Comparison of ENCODE assay signal across 8 cellular contexts in genomic region chr10:17228081-17229015, GRCh38. TPM values are rescaled to one million over a fixed set of nuclear protein-coding genes. Genes with fewer than 3 reads are reported as not detected.
A peak's percentile ranks its signal among the peaks of the same experiment; 100 is the strongest.
DNase-seq lines count a peak whose midpoint lies in the region; ATAC-seq, FAIRE-seq and TF ChIP-seq lines count a peak whose summit lies in the region.

Gene VIM, plus strand, starts transcription at chr10:17228241. Its CDS starts 1,182 bp downstream, at chr10:17229423.

- H3K27me3 ChIP-seq in H1 (replicated peaks in 1 of 4; ENCODE audit: control insufficient read depth in 3 of 4, extremely low read depth in 1 of 4, insufficient read depth in 3 of 4, low read length in 3 of 4) = peaks cover 0 to 15% (median 13%) of the 10 kb centered on the region in 4 experiments; a peak in 5 of 7 replicates

- H2BK120ac ChIP-seq in H1 (replicated peaks; ENCODE audit: low read depth, low read length) = no peak within 1 kb of the TSS

- no peak within 1 kb of the TSS for H2BK20ac ChIP-seq in H1 (ENCODE audit: low read length)

- H4K5ac ChIP-seq in H1 (ENCODE audit: insufficient read length, low read depth, low read length) = no peak within 1 kb of the TSS

- no peak within 1 kb of the TSS for H3K27ac ChIP-seq in H1 (ENCODE audit: low read depth, low read length)

- no peaks in the 10 kb centered on the region for H3K9me3 ChIP-seq in H1 (ENCODE audit: insufficient read depth in 2 of 2, low read depth in 1 of 2, low read length in 1 of 2)

- no peaks in the 10 kb centered on the region for H3K79me1 ChIP-seq in H1 (ENCODE audit: low read depth, low read length)

- H3K14ac ChIP-seq in H1 (ENCODE audit: insufficient read length) = no peak within 1 kb of the TSS

- H3K4me1 ChIP-seq in H1 (replicated peaks in 1 of 4; ENCODE audit: control insufficient read depth in 3 of 4, insufficient read depth in 4 of 4, low read length in 3 of 4) = peaks cover 10 to 17% (median 12%) of the 10 kb centered on the region in 4 experiments; a peak in 6 of 7 replicates

- no peak within 1 kb of the TSS for H3K23ac ChIP-seq in H1 (ENCODE audit: insufficient read length)

- H2AFZ ChIP-seq in H1 (ENCODE audit: low read length) = no peak within 1 kb of the TSS

- no peak for FAIRE-seq in H1 (lab: Jason Lieb, UNC)

- no peak for TF ChIP-seq RAD21 in H1 (IDR thresholded peaks at IDR 0.05 in 1 of 2, conservative IDR thresholded peaks at IDR 0.05 in 1 of 2; ENCODE audit: low read depth in 2 of 2, low read length in 2 of 2)

- no peak within 1 kb of the TSS for H2BK15ac ChIP-seq in H1 (ENCODE audit: low read length)

- H2BK12ac ChIP-seq in H1 (ENCODE audit: low read depth, low read length) = no peak within 1 kb of the TSS

- no peak within 1 kb of the TSS; the same call in 1 of the 2 replicates for H3K18ac ChIP-seq in H1 (ENCODE audit: extremely low read depth, low read length)

- H2AK5ac ChIP-seq in H1 (ENCODE audit: low read depth, low read length) = no peak within 1 kb of the TSS

- 2% methylated on average over 51 of the region's 78 CpGs; no CpG with 5 or more reads in 1 of the 2 experiments for WGBS in H1 (ENCODE audit: extremely low coverage in 1 of 2, insufficient coverage in 1 of 2, insufficient read length in 1 of 2, insufficient replicate concordance in 2 of 2, low coverage in 1 of 2, low lambda C conversion rate in 2 of 2, missing lambda C conversion rate in 1 of 2), 2 experiments

- H3K36me3 ChIP-seq in H1 (ENCODE audit: control insufficient read depth in 2 of 4, insufficient read depth in 4 of 4, low read length in 3 of 4) = peaks cover 0 to 22% (median 4%) of the 10 kb centered on the region in 4 experiments; a peak in 5 of 8 replicates

- ATAC-seq in HG02610 (IDR thresholded peaks at IDR 0.05; ENCODE audit: unreplicated experiment) = peak; percentile 30

- H3K79me2 ChIP-seq in H1 (ENCODE audit: control insufficient read depth in 1 of 2, insufficient read depth in 2 of 2, low read length in 2 of 2) = peaks cover 0 to 6% of the 10 kb centered on the region in 2 experiments; a peak in 1 of 4 replicates

- TF ChIP-seq CTCF in GM12865 (IDR thresholded peaks at IDR 0.05; ENCODE audit: insufficient read depth, low read depth, low read length, missing control alignments) (no peak), H1 (IDR thresholded peaks at IDR 0.05; ENCODE audit: control extremely low read depth in 1 of 3, insufficient read depth in 1 of 3, low read depth in 1 of 3, low read length in 3 of 3) (no peak)

- H4K91ac ChIP-seq in H1 (replicated peaks; ENCODE audit: insufficient read length, low read length) = peak within 1 kb of the TSS; percentile 59

- peak in 1 of 2 experiments; percentile 18; a peak in 1 of 3 replicates for TF ChIP-seq EP300 in H1 (IDR thresholded peaks at IDR 0.05; ENCODE audit: borderline replicate concordance in 1 of 2, low read depth in 2 of 2, low read length in 2 of 2)

- H3K4me3 ChIP-seq in GM12865 (ENCODE audit: low read depth, low read length) (peak within 1 kb of the TSS; percentile 67), H1 (ENCODE audit: extremely low read depth in 1 of 4, insufficient read depth in 2 of 4, low read depth in 3 of 4, low read length in 4 of 4) (peak within 1 kb of the TSS; percentile 69 to 81 (median 78))

- CTCF ChIA-PET in H1 (lab: Charles Lee; ENCODE audit: partially characterized antibody) = interaction anchor here (0.6 to 2.4 kb wide), 18 partner anchors 9 to 386 kb away, joined by 3 to 17 read pairs (median 3); partner anchors contain the start of gene TRDMT1

- peak within 1 kb of the TSS; percentile 69; the same call in 1 of the 2 replicates for H4K8ac ChIP-seq in H1 (ENCODE audit: extremely low read depth, insufficient read depth, low read length)

- H3K23me2 ChIP-seq in H1 (ENCODE audit: low read depth, low read length) = peaks cover 20% of the 10 kb centered on the region; the same call in 1 of the 2 replicates

- POLR2A ChIA-PET in H1 (lab: Charles Lee; ENCODE audit: partially characterized antibody) = interaction anchor here (1.2 to 4.6 kb wide), 3 partner anchors 10 to 27 kb away, joined by 4 to 46 read pairs (median 7); partner anchors contain the start of gene TRDMT1

- H3K4ac ChIP-seq in H1 (replicated peaks; ENCODE audit: insufficient read length, low read depth, low read length) = no peak within 1 kb of the TSS

- peak within 1 kb of the TSS; percentile 3 for H3K56ac ChIP-seq in H1 (replicated peaks; ENCODE audit: insufficient read length, low read depth, low read length)

- DNase-seq in GM12865 (ENCODE audit: low read depth) = peak; percentile 86
- DNase-seq in NCI-H460 (ENCODE audit: extremely low read depth, low read depth) = peak; percentile 95
- DNase-seq in activated CD8-positive, alpha-beta memory T cell treated with anti-CD3 and anti-CD28 coated beads for 48 hours (ENCODE audit: low read depth in 2 of 3, low spot score in 2 of 3) = peak; percentile 69 to 80 (median 77)
- DNase-seq in H1 (ENCODE audit: low read depth in 1 of 2, low spot score in 2 of 2) = peak; percentile 79 to 82
- peak; percentile 97 for DNase-seq in mesenteric fat pad (ENCODE audit: low spot score)
- DNase-seq in stimulated activated CD8-positive, alpha-beta memory T cell treated with anti-CD3 and anti-CD28 coated beads, Interleukin-15, amount 100 ng/mL, for 24 hours (ENCODE audit: low read depth) = peak; percentile 55
- no peak for DNase-seq in NCI-H1092 (lab: John Stamatoyannopoulos, UW)

- no peak within 1 kb of the TSS for H2BK5ac ChIP-seq in H1 (ENCODE audit: low read depth, low read length)

- TF ChIP-seq POLR2A in H1 (IDR thresholded peaks at IDR 0.05; ENCODE audit: control extremely low read depth in 1 of 2, low read depth in 2 of 2, low read length in 2 of 2) = no peak

- peak within 1 kb of the TSS; percentile 83 to 90 for H3K4me2 ChIP-seq in H1 (ENCODE audit: insufficient read depth in 1 of 2, low read depth in 2 of 2, low read length in 2 of 2)

- H3K9ac ChIP-seq in H1 (replicated peaks in 1 of 4; ENCODE audit: extremely low read depth in 1 of 4, low read depth in 3 of 4, low read length in 3 of 4) = 0 out of 7 replicates have a peak within 1 kb of the TSS, but pooled peaks of 2 of the 4 experiments have one; percentile 20 to 24

- H4K20me1 ChIP-seq in H1 (replicated peaks in 1 of 2; ENCODE audit: control insufficient read depth in 1 of 2, insufficient read depth in 2 of 2, low read length in 2 of 2) = peaks cover 0 to 4% of the 10 kb centered on the region in 2 experiments

TF ChIP-seq in H1, 55 proteins besides CTCF, POLR2A, EP300 and RAD21 (continues in another document):
- TF ChIP-seq E2F6 (IDR thresholded peaks at IDR 0.05) = no peak; the same call in 1 of the 2 replicates
- no peak for TF ChIP-seq HDAC6 (IDR thresholded peaks at IDR 0.05; ENCODE audit: low read depth, low read length)
- TF ChIP-seq SRF (IDR thresholded peaks at IDR 0.05; ENCODE audit: low read depth, low read length) = no peak
- TF ChIP-seq FOSL1 (IDR thresholded peaks at IDR 0.05; ENCODE audit: insufficient read depth, low read depth, low read length) = no peak
- TF ChIP-seq CREB1 (IDR thresholded peaks at IDR 0.05) = peak; percentile 9; the same call in 1 of the 2 replicates
- peak; percentile 95 for TF ChIP-seq TCF12 (IDR thresholded peaks at IDR 0.05; ENCODE audit: low read depth, low read length)
- no peak for TF ChIP-seq SP4 (IDR thresholded peaks at IDR 0.05; ENCODE audit: low read length)
- no peak for TF ChIP-seq GABPA (IDR thresholded peaks at IDR 0.05; ENCODE audit: borderline replicate concordance, insufficient read depth, low read length)
- no peak for TF ChIP-seq BACH1 (IDR thresholded peaks at IDR 0.05; ENCODE audit: low read length)
- TF ChIP-seq HDAC2 (IDR thresholded peaks at IDR 0.05; ENCODE audit: borderline replicate concordance in 1 of 2, low read depth in 2 of 2, low read length in 2 of 2) = peak; percentile 100
- TF ChIP-seq SIN3A (conservative IDR thresholded peaks at IDR 0.05 in 1 of 2, IDR thresholded peaks at IDR 0.05 in 1 of 2; ENCODE audit: low read depth in 1 of 2, low read length in 2 of 2) = 0 out of 4 replicates have a peak, but pooled peaks of 1 of the 2 experiments have one; percentile 45
- TF ChIP-seq, protein P1, sequence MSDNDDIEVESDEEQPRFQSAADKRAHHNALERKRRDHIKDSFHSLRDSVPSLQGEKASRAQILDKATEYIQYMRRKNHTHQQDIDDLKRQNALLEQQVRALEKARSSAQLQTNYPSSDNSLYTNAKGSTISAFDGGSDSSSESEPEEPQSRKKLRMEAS (IDR thresholded peaks at IDR 0.05) = peak; percentile 67
- no peak for TF ChIP-seq NRF1 (IDR thresholded peaks at IDR 0.05; ENCODE audit: low read depth, low read length)
- TF ChIP-seq KDM1A (IDR thresholded peaks at IDR 0.05; ENCODE audit: borderline replicate concordance, low read length) = peak; percentile 100
- TF ChIP-seq CHD1 (IDR thresholded peaks at IDR 0.05; ENCODE audit: low read depth, low read length) = no peak
- TF ChIP-seq CEBPB (IDR thresholded peaks at IDR 0.05; ENCODE audit: low read depth, low read length) = no peak
- no peak for TF ChIP-seq CHD2 (IDR thresholded peaks at IDR 0.05; ENCODE audit: low read length)

RNA-seq across cellular contexts. Expression of gene VIM, which starts in this region (rescaled TPM):
- 1,621 and 1,743 TPM in 2 replicates for total RNA-seq in NCI-H460 (2014; rRNA removed; shearing (Covaris generic))
- 1,624 and 3,069 TPM in 2 replicates for polyA plus RNA-seq in NCI-H460 (2014; cell fraction: nucleus; rRNA removed)
- 372 and 377 TPM in 2 replicates for total RNA-seq in H1 (2021; fragmentation: NEBNext Ultra II Directional; extraction: Animal tissue kit (Norgen Biotek cat#: 25700))
- polyA plus RNA-seq in H1 (2011; rRNA removed) = 347 and 482 TPM in 2 replicates
- polyA plus RNA-seq in H1 (2011; cell fraction: cytosol; rRNA removed) = 194 TPM
- polyA plus RNA-seq in H1 (2011; cell fraction: nucleus; rRNA removed) = 278 TPM
- polyA plus RNA-seq in H1 (2012, experiment 1 of 2) = 338 to 470 TPM (median 346 TPM) in 4 replicates
- polyA plus RNA-seq in H1 (2012, experiment 2 of 2) = 463 TPM
- polyA plus RNA-seq in H1 (2013, experiment 1 of 2) = 166 TPM
- 164 TPM for polyA plus RNA-seq in H1 (2013, experiment 2 of 2)
- polyA minus RNA-seq in H1 (2011; rRNA and poly(A)+ RNA removed) = 278 and 312 TPM in 2 replicates
- polyA minus RNA-seq in H1 (2011; cell fraction: cytosol; rRNA and poly(A)+ RNA removed) = 216 TPM
- 153 TPM for polyA minus RNA-seq in H1 (2011; cell fraction: nucleus; rRNA and poly(A)+ RNA removed)
- total RNA-seq in mesenteric fat pad = 3,828 TPM
